ENCODE assay signal across 8 cellular contexts in genomic region chr13:70623260-70623659, GRCh38.
DNase-seq lines count a peak whose midpoint lies in the region; FAIRE-seq and TF ChIP-seq lines count a peak whose summit lies in the region.

No MANE protein-coding gene starts in this region.

- H3K36me3 Mint-ChIP-seq in chondrocyte (ENCODE audit: low read depth) (no peaks in the 10 kb centered on the region), progenitor cell of endocrine pancreas (ENCODE audit: insufficient read depth) (no peaks in the 10 kb centered on the region)

- H3K4me3 Mint-ChIP-seq in chondrocyte (ENCODE audit: unreplicated experiment) (no peak overlapping the region), progenitor cell of endocrine pancreas (ENCODE audit: low read depth) (no peak overlapping the region)

- H3K9me3 Mint-ChIP-seq in chondrocyte (ENCODE audit: low read depth) = no peaks in the 10 kb centered on the region
- H3K9me3 Mint-ChIP-seq in progenitor cell of endocrine pancreas (ENCODE audit: low read depth) = no peaks in the 10 kb centered on the region

- H3K27ac Mint-ChIP-seq in chondrocyte (ENCODE audit: unreplicated experiment) (no peak overlapping the region), progenitor cell of endocrine pancreas (no peak overlapping the region)

- no peaks in the 10 kb centered on the region for H3K4me1 Mint-ChIP-seq in chondrocyte (ENCODE audit: low read depth)
- peaks cover 8% of the 10 kb centered on the region for H3K4me1 Mint-ChIP-seq in progenitor cell of endocrine pancreas (ENCODE audit: low read depth)

- peak; percentile 21; the same call in 1 of the 2 replicates for TF ChIP-seq CTCF in LNCAP (IDR thresholded peaks at IDR 0.05)
- TF ChIP-seq CTCF in chondrocyte (IDR thresholded peaks at IDR 0.05) = peak; percentile 88
- peak; percentile 64 for TF ChIP-seq CTCF in progenitor cell of endocrine pancreas (IDR thresholded peaks at IDR 0.05; ENCODE audit: unreplicated experiment)

- DNase-seq in NCI-H82 (lab: John Stamatoyannopoulos, UW) = peak; percentile 47
- no peak for DNase-seq in NCI-H82 treated with DMSO at 0.1 percent for 48 hours (lab: John Stamatoyannopoulos, UW; ENCODE audit: unreplicated experiment)
- no peak for DNase-seq in chondrocyte (ENCODE audit: low spot score)
- DNase-seq in progenitor cell of endocrine pancreas (ENCODE audit: low spot score, unreplicated experiment) = no peak
- DNase-seq in midbrain (lab: John Stamatoyannopoulos, UW) = no peak
- DNase-seq in urothelium cell line (ENCODE audit: low spot score) = no peak
- DNase-seq in substantia nigra (lab: John Stamatoyannopoulos, UW) = no peak

- no peak overlapping the region for H3K27ac ChIP-seq in substantia nigra (ENCODE audit: low read depth, low read length, poor library complexity, severe bottlenecking)

- FAIRE-seq in urothelium cell line (lab: Jason Lieb, UNC) = no peak

- H3K27me3 Mint-ChIP-seq in chondrocyte (ENCODE audit: low read depth) = no peaks in the 10 kb centered on the region
- H3K27me3 Mint-ChIP-seq in progenitor cell of endocrine pancreas = no peaks in the 10 kb centered on the region

Comparison
In these comparisons a context has a peak if more than half of its experiments do, and no peak if none do; other contexts are left out.
1. CTCF ChIP-seq: peak in every context shown above with its lines; median percentile 88 in chondrocyte; 64 in progenitor cell of endocrine pancreas; 21 in LNCAP.